Comparison of ENCODE assay signal across 23 cellular contexts in genomic region chr1:171254859-171255258, GRCh38. TPM values are rescaled to one million over a fixed set of nuclear protein-coding genes. Genes with fewer than 3 reads are reported as not detected.
A peak's percentile ranks its signal among the peaks of the same experiment; 100 is the strongest.
DNase-seq lines count a peak whose midpoint lies in the region; ATAC-seq and TF ChIP-seq lines count a peak whose summit lies in the region.
"Had no signal": no experiment of that assay in that cellular context is flagged by ENCODE, and none has a peak within 500 bp of the region (broad histone marks: within the 10 kb centered on the region; RNA-seq: fewer than 3 reads in every experiment).

No MANE protein-coding gene starts in this region.

- peak; percentile 23 for DNase-seq in A172 (ENCODE audit: low spot score)
- peak; percentile 53 for DNase-seq in HS-5 (ENCODE audit: low read depth)
- DNase-seq in amniotic stem cell (lab: John Stamatoyannopoulos, UW) = peak; percentile 4
- peak; percentile 70 to 85 for DNase-seq in foreskin keratinocyte
- no peak for DNase-seq in globus pallidus (ENCODE audit: low spot score)
- DNase-seq in stomach = no peak
- DNase-seq: activated CD4-positive, alpha-beta T cell treated with anti-CD3 and anti-CD28 coated beads for 36 hours; C1 segment of cervical spinal cord; GF-D8; GOT3; mesendoderm; naive thymus-derived CD4-positive, alpha-beta T cell; NCI-H1436; NCI-H2171; NCI-H524 treated with DMSO at 0.1 percent for 48 hours; pancreas; Right ventricle myocardium superior; stimulated activated CD4-positive, alpha-beta T cell treated with anti-CD3 and anti-CD28 coated beads, Interleukin-2, amount 100 ng/mL, for 24 hours; stimulated activated naive B cell treated with anti-CD40 and anti-IgM and Interleukin-4, amounts not matched to agents 10 μg/mL and 1 μg/mL and 100 μg/mL, for 72 hours had no signal

- H3K9me3 ChIP-seq in stomach (no peaks in the 10 kb centered on the region), gastroesophageal sphincter (no peaks in the 10 kb centered on the region)
- H3K9me3 ChIP-seq: pancreas, thoracic aorta had no signal

- H3K27me3 ChIP-seq in foreskin keratinocyte (no peaks in the 10 kb centered on the region), stomach (peaks cover 0 to 31% (median 4%) of the 10 kb centered on the region in 3 donors), gastroesophageal sphincter (peaks cover 43% of the 10 kb centered on the region)
- H3K27me3 ChIP-seq: pancreas had no signal

- H3K27ac ChIP-seq in foreskin keratinocyte (peak overlapping the region; percentile 16), stomach (no peak overlapping the region), gastroesophageal sphincter (no peak overlapping the region)
- H3K27ac ChIP-seq: pancreas, thoracic aorta had no signal

- TF ChIP-seq POLR2A in stomach (IDR thresholded peaks at IDR 0.05) = no peak
- no peak for TF ChIP-seq POLR2A in gastroesophageal sphincter (IDR thresholded peaks at IDR 0.05)

- H3K4me3 ChIP-seq in stomach = no peak overlapping the region
- no peak overlapping the region for H3K4me3 ChIP-seq in gastroesophageal sphincter
- H3K4me3 ChIP-seq: pancreas, thoracic aorta had no signal

- H3K36me3 ChIP-seq in stomach = no peaks in the 10 kb centered on the region
- no peaks in the 10 kb centered on the region for H3K36me3 ChIP-seq in gastroesophageal sphincter
- H3K36me3 ChIP-seq: pancreas, thoracic aorta had no signal

- no peak for TF ChIP-seq CTCF in foreskin keratinocyte (conservative IDR thresholded peaks at IDR 0.05)
- no peak for TF ChIP-seq CTCF in stomach (IDR thresholded peaks at IDR 0.05)
- no peak for TF ChIP-seq CTCF in gastroesophageal sphincter (IDR thresholded peaks at IDR 0.05)

- TF ChIP-seq EP300 in stomach (IDR thresholded peaks at IDR 0.05) = no peak
- TF ChIP-seq EP300 in gastroesophageal sphincter (IDR thresholded peaks at IDR 0.05) = no peak

- 42 to 64% (median 47%) methylated on average over 4 of the region's 4 CpGs for WGBS in stomach, 5 donors
- 61 to 72% methylated on average over 4 of the region's 4 CpGs for WGBS in gastroesophageal sphincter (ENCODE audit: low coverage in 1 of 2), 2 donors

- H3K4me1 ChIP-seq in foreskin keratinocyte = peaks cover 11% of the 10 kb centered on the region
- H3K4me1 ChIP-seq in stomach = peaks cover 8 to 41% (median 21%) of the 10 kb centered on the region in 4 donors
- H3K4me1 ChIP-seq in gastroesophageal sphincter = peaks cover 0 to 18% (median 0%) of the 10 kb centered on the region in 3 donors

- ATAC-seq in foreskin keratinocyte = peak; percentile 75
- no peak for ATAC-seq in gastroesophageal sphincter
- no peak for ATAC-seq in GM18517 (IDR thresholded peaks at IDR 0.05; ENCODE audit: unreplicated experiment)
- ATAC-seq: activated CD4-positive, alpha-beta T cell treated with anti-CD3 and anti-CD28 coated beads for 36 hours; activated naive CD4-positive, alpha-beta T cell treated with anti-CD3 and anti-CD28 coated beads, Interleukin-2, amount 50 U/mL, for 72 hours; naive thymus-derived CD4-positive, alpha-beta T cell; pancreas; stimulated activated naive B cell treated with anti-CD40 and anti-IgM and Interleukin-4, amounts not matched to agents 10 μg/mL and 1 μg/mL and 100 μg/mL, for 72 hours had no signal

- intact Hi-C loops in stomach (cut with DNase I; ENCODE audit: low total_unique reads) = no loop called here

RNA-seq across cellular contexts. Expression of gene FMO1, which starts 6.6 kb away (rescaled TPM):
- not detected in 2 replicates for total RNA-seq in A172 (2014; rRNA removed; shearing (Covaris generic))
- total RNA-seq in foreskin keratinocyte = not detected in 2 replicates
- polyA plus RNA-seq in foreskin keratinocyte = not detected in 2 replicates
- total RNA-seq in stomach = 1 to 10 TPM in 1 of 5 donors, not detected in 4; 1.8 TPM
- polyA plus RNA-seq in stomach = 1 to 10 TPM; 1.4 to 3.2 (median 2.6) TPM
- under 1 TPM in 2 of 4 donors, not detected in 2; 0.12 to 0.81 TPM for total RNA-seq in gastroesophageal sphincter
- total RNA-seq: activated CD4-positive, alpha-beta T cell treated with anti-CD3 and anti-CD28 coated beads for 36 hours; activated naive CD4-positive, alpha-beta T cell treated with anti-CD3 and anti-CD28 coated beads, Interleukin-2, amount 50 U/mL, for 72 hours; naive thymus-derived CD4-positive, alpha-beta T cell; thoracic aorta had no signal
- polyA plus RNA-seq: naive thymus-derived CD4-positive, alpha-beta T cell had no signal

RNA-seq across cellular contexts. Expression of gene FMO4, which starts 59.1 kb away (rescaled TPM):
- 3.1 and 8.0 TPM in 2 replicates for total RNA-seq in A172 (2014; rRNA removed; shearing (Covaris generic))
- total RNA-seq in foreskin keratinocyte (1.6 and 2.7 TPM in 2 replicates), stomach (1 to 10 TPM in 3 of 5 donors, under 1 TPM in 1, not detected in 1; 0.89 to 5.9 (median 3.4) TPM), gastroesophageal sphincter (1 to 10 TPM in 3 of 4 donors, under 1 TPM in 1; 0.54 to 2.7 (median 1.4) TPM)
- polyA plus RNA-seq in foreskin keratinocyte (1.4 and 1.5 TPM in 2 replicates), stomach (10 to 100 TPM in 1 of 3 donors, 1 to 10 TPM in 2; 3.2 to 12.2 (median 3.8) TPM)

Comparison
In these comparisons a context has a peak if more than half of its experiments do, and no peak if none do; other contexts are left out.
1. DNase-seq: peak in A172 (single experiment), HS-5 (single experiment), amniotic stem cell (single experiment) and foreskin keratinocyte (2 of 2); none in globus pallidus (single experiment) and stomach (single experiment).